In the genomic region with DNA sequence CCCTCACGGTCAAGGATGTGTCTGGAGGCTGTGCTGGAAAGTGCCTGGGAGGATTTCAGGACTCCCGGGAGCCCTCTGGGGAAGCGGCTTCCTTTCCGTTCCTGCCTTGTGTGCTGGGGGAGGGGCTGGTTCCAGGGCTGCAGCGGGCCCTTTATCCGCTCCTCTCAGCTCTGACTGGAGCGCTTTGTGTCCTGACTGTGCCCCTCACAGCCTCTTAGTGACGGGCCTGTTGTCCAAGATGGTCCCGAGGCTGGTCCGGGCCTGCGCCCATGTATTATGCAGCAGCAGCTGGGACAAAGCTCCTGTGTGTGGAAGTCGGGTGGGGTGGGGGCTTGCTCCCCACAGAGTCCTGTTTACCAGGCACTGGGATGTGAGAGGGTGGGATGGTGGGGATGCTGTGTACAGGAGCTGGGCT, we compare ENCODE assay signal across 11 cellular contexts. TPM values are rescaled to one million over a fixed set of nuclear protein-coding genes. Genes with fewer than 3 reads are reported as not detected.
DNase-seq lines count a peak whose midpoint lies in the region; ATAC-seq and TF ChIP-seq lines count a peak whose summit lies in the region.
"Had no signal": no experiment of that assay in that cellular context is flagged by ENCODE, and none has a peak within 500 bp of the region (broad histone marks: within the 10 kb centered on the region; RNA-seq: fewer than 3 reads in every experiment).

No MANE protein-coding gene starts in this region.

- ATAC-seq in GM18505 (IDR thresholded peaks at IDR 0.05; ENCODE audit: unreplicated experiment) (no peak), GM19324 (IDR thresholded peaks at IDR 0.05; ENCODE audit: low FRiP score, unreplicated experiment) (no peak)
- ATAC-seq: activated CD8-positive, alpha-beta T cell treated with anti-CD3 and anti-CD28 coated beads for 36 hours had no signal

- H3K27me3 ChIP-seq in HUES6 (ENCODE audit: control insufficient read depth, insufficient read depth, low read length) = no peaks in the 10 kb centered on the region
- H3K27me3 ChIP-seq in sigmoid colon = no peaks in the 10 kb centered on the region

- DNase-seq in ecto neural progenitor cell (ENCODE audit: low spot score) (peak; percentile 79), inferior parietal cortex (ENCODE audit: extremely low spot score) (peak; percentile 87), sigmoid colon (peak; percentile 75), NCI-H2081 treated with DMSO at 0.1 percent for 48 hours (lab: John Stamatoyannopoulos, UW) (no peak), NCI-H1436 treated with DMSO at 0.1 percent for 48 hours (lab: John Stamatoyannopoulos, UW) (no peak)
- DNase-seq: activated CD8-positive, alpha-beta T cell treated with anti-CD3 and anti-CD28 coated beads for 36 hours; foreskin fibroblast had no signal

- H3K9ac ChIP-seq in HUES6 (ENCODE audit: low read length) = no peak overlapping the region

- H3K27ac ChIP-seq in HUES6 (ENCODE audit: low read depth, low read length) (no peak overlapping the region), sigmoid colon (peak overlapping the region; percentile 21 to 59 (median 52))
- H3K27ac ChIP-seq: SK-N-MC had no signal

- H3K36me3 ChIP-seq in HUES6 (ENCODE audit: control insufficient read depth, insufficient read depth, low read length) (no peaks in the 10 kb centered on the region), sigmoid colon (no peaks in the 10 kb centered on the region)

- no peak for TF ChIP-seq POLR2A in sigmoid colon (IDR thresholded peaks at IDR 0.05)
- no peak for TF ChIP-seq POLR2A in GM18505 (IDR thresholded peaks at IDR 0.05; ENCODE audit: borderline replicate concordance, extremely low read depth, insufficient read depth, insufficient read length)

- no peak for TF ChIP-seq CTCF in sigmoid colon (IDR thresholded peaks at IDR 0.05)

- no peaks in the 10 kb centered on the region for H3K9me3 ChIP-seq in HUES6 (ENCODE audit: control insufficient read depth, insufficient read depth, low read depth, low read length)
- H3K9me3 ChIP-seq in sigmoid colon = no peaks in the 10 kb centered on the region

- H3K4me3 ChIP-seq in HUES6 (ENCODE audit: low read depth, low read length) (0 out of 2 replicates have a peak overlapping the region, but pooled peaks have one; percentile 15), sigmoid colon (no peak overlapping the region)
- H3K4me3 ChIP-seq: SK-N-MC had no signal

- 70 to 71% methylated on average over 12 of the region's 12 CpGs for WGBS in sigmoid colon, 2 donors

- H3K4me1 ChIP-seq in HUES6 (ENCODE audit: control insufficient read depth, insufficient read depth, low read length) = peaks cover 28% of the 10 kb centered on the region
- H3K4me1 ChIP-seq in sigmoid colon = peaks cover 0 to 7% (median 0%) of the 10 kb centered on the region in 4 donors

- intact Hi-C loops in sigmoid colon (cut with DNase I) = no loop called here

- no peak for TF ChIP-seq EP300 in sigmoid colon (IDR thresholded peaks at IDR 0.05)

RNA-seq across cellular contexts. Expression of gene CORO2B, which starts 35.8 kb away (rescaled TPM):
- total RNA-seq in sigmoid colon = 1 to 10 TPM; 3.1 to 3.9 (median 3.8) TPM
- polyA plus RNA-seq in sigmoid colon = 1 to 10 TPM in 2 of 3 donors, under 1 TPM in 1; 0.46 to 2.5 (median 1.2) TPM
- total RNA-seq: activated CD8-positive, alpha-beta T cell treated with anti-CD3 and anti-CD28 coated beads for 36 hours had no signal

Comparison
In these comparisons a context has a peak if more than half of its experiments do, and no peak if none do; other contexts are left out.
1. DNase-seq: peak in ecto neural progenitor cell (single experiment), inferior parietal cortex (single experiment) and sigmoid colon (single experiment); none in NCI-H2081 treated with DMSO at 0.1 percent for 48 hours (single experiment) and NCI-H1436 treated with DMSO at 0.1 percent for 48 hours (single experiment).